8 cellular contexts compared by ENCODE assay signal in the genomic region with DNA sequence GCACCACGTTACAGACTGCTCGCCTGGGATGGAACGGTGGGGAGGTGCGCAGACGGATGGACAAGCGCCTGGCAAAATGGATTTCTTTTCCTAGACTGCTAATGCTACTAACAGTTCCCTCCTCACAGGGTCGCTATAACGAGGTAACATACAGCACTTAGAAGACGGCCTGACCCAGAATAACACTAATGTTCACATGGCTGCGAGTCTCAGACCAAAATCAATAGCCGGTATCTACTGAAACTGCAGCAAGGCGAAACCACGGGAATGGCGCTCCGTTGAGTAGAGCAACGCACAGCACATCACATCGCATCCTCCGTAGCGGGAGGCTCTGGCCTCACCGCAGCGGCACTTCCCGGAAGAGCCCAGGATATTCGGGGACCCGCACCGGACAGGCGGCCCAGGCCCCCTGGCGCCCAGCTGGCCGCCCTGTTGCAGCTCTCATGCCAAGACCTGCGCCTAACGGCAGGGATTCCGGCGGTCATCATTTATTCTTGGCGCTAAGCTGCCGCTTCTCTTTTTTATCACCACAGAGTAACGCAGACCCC. TPM values are rescaled to one million over a fixed set of nuclear protein-coding genes. Genes with fewer than 3 reads are reported as not detected.
DNase-seq lines count a peak whose midpoint lies in the region; ATAC-seq, FAIRE-seq and TF ChIP-seq lines count a peak whose summit lies in the region.

No MANE protein-coding gene starts in this region.

- H2AFZ ChIP-seq in HepG2 (ENCODE audit: low read length) = no peak overlapping the region

- 6% methylated on average over 7 of the region's 35 CpGs for WGBS in HepG2 (ENCODE audit: low lambda C conversion rate)

- TF ChIP-seq EP300 in HepG2 (IDR thresholded peaks at IDR 0.05; ENCODE audit: low read depth in 2 of 2, low read length in 2 of 2) (no peak), HepG2 (CRISPR knock-in tag; IDR thresholded peaks at IDR 0.05; ENCODE audit: borderline replicate concordance) (no peak)

- no peak for TF ChIP-seq RAD21 in HepG2 (CRISPR knock-in tag; IDR thresholded peaks at IDR 0.05)

- TF ChIP-seq CTCF in GM10248 (IDR thresholded peaks at IDR 0.05; ENCODE audit: control extremely low read depth, extremely low read depth, low read depth, missing control alignments) (peak; percentile 7), HepG2 (CRISPR knock-in tag; IDR thresholded peaks at IDR 0.05) (no peak; the same call in 1 of the 2 replicates)

- peak; percentile 31 for ATAC-seq in GM21526 (IDR thresholded peaks at IDR 0.05; ENCODE audit: low FRiP score, unreplicated experiment)
- ATAC-seq in HepG2 = peak; percentile 86

- H3K27ac ChIP-seq in HUES48 (ENCODE audit: low read depth, low read length) (no peak overlapping the region), HepG2 (ENCODE audit: extremely low read length, insufficient read depth, low read length) (peak overlapping the region; percentile 74)

- TSS peak; percentile 60 for BruUV-seq in HepG2 (replicated peaks; lab: Mats Ljungman, UMichigan)

- no peak; a peak in 1 of 4 replicates for TF ChIP-seq POLR2A in HepG2 (IDR thresholded peaks at IDR 0.05; ENCODE audit: insufficient read depth in 1 of 2, low read depth in 2 of 2, low read length in 2 of 2)

- H3K9ac ChIP-seq in HUES48 (ENCODE audit: low read depth, low read length) = no peak overlapping the region
- H3K9ac ChIP-seq in HepG2 (ENCODE audit: insufficient read depth, low read depth, low read length) = peak overlapping the region; percentile 77

- DNase-seq in GM10248 (ENCODE audit: extremely low spot score) (peak; percentile 45), T-helper 2 cell (peak in 3 of 5 experiments; percentile 17 to 63 (median 37)), cerebellum (ENCODE audit: low spot score) (peak; percentile 56), HepG2 (ENCODE audit: low spot score) (peak; percentile 48), dedifferentiated amniotic fluid mesenchymal stem cell (ENCODE audit: extremely low spot score) (no peak)
- peak; percentile 4 for DNase-seq in stimulated activated CD8-positive, alpha-beta memory T cell treated with anti-CD3 and anti-CD28 coated beads, Interleukin-7, amount 100 ng/mL, for 24 hours (ENCODE audit: low read depth)

- H3K27me3 ChIP-seq in HUES48 (ENCODE audit: control insufficient read depth, insufficient read depth, low read length) (peaks cover 13% of the 10 kb centered on the region), HepG2 (ENCODE audit: control insufficient read depth in 1 of 2, insufficient read depth in 2 of 2, low read length in 2 of 2) (no peaks in the 10 kb centered on the region)

- in situ Hi-C loops in HepG2 (cut with HindIII; ENCODE audit: extremely low pct_ligation_motif_present, low pct_unique_long_range_greater_than_20kb) = no loop called here

- peaks cover 20% of the 10 kb centered on the region for H3K79me2 ChIP-seq in HepG2 (ENCODE audit: insufficient read depth, low read length)

- H3K9me3 ChIP-seq in HUES48 (ENCODE audit: control insufficient read depth, insufficient read depth, low read length) (no peaks in the 10 kb centered on the region), HepG2 (ENCODE audit: low read length) (no peaks in the 10 kb centered on the region)

- POLR2A ChIA-PET in GM10248 (lab: Yijun Ruan, JAX) = no interaction called here
- POLR2A ChIA-PET in HepG2 (lab: Yijun Ruan, JAX) = interaction anchor here (0.7 to 2.2 kb wide), 7 partner anchors 10 to 344 kb away, joined by 3 to 17 read pairs (median 5); partner anchors contain the start of genes DYRK1A and VPS26C

- H3K4me1 ChIP-seq in HUES48 (ENCODE audit: control insufficient read depth, insufficient read depth, low read length) (0 out of 2 replicates have a peak, but pooled peaks cover 5% of the 10 kb centered on the region), HepG2 (ENCODE audit: insufficient read depth, low read length) (peaks cover 21% of the 10 kb centered on the region)

- peak; percentile 60 for FAIRE-seq in HepG2 (lab: Jason Lieb, UNC)

- H3K36me3 ChIP-seq in HUES48 (ENCODE audit: control insufficient read depth, insufficient read depth, low read length) (peaks cover 25% of the 10 kb centered on the region), HepG2 (replicated peaks in 1 of 2; ENCODE audit: control insufficient read depth in 1 of 2, insufficient read depth in 2 of 2, low read length in 2 of 2) (peaks cover 2 to 14% of the 10 kb centered on the region in 2 experiments; a peak in 3 of 5 replicates)

- H3K4me2 ChIP-seq in HepG2 (ENCODE audit: low read depth, low read length) = peak overlapping the region; percentile 90

- intact Hi-C loops in HepG2 (cut with micrococcal nuclease; ENCODE audit: unreplicated experiment) = loop anchor here (2.0 to 5.0 kb wide), 3 partner anchors 14 to 147 kb away; partner anchors contain the start of gene DYRK1A

- H3K4me3 ChIP-seq in HUES48 (ENCODE audit: low read depth, low read length) (peak overlapping the region; percentile 58), HepG2 (replicated peaks in 1 of 3; ENCODE audit: insufficient read depth in 1 of 3, low read depth in 2 of 3, low read length in 3 of 3) (peak overlapping the region; percentile 66 to 78 (median 67))

- CTCF ChIA-PET in GM10248 (lab: Yijun Ruan, JAX) = interaction anchor here (0.7 to 4.3 kb wide), 7 partner anchors 11 to 237 kb away, joined by 3 to 22 read pairs (median 5); no protein-coding TSS in a partner anchor
- CTCF ChIA-PET in HepG2 (lab: Yijun Ruan, JAX; ENCODE audit: low intra/inter-chr PET ratio, low total read pairs) = no interaction called here

- H4K20me1 ChIP-seq in HepG2 (ENCODE audit: insufficient read depth, low read length) = no peaks in the 10 kb centered on the region

TF ChIP-seq in HepG2, 621 proteins besides CTCF, POLR2A, EP300 and RAD21 (continues in another document):
- TF ChIP-seq, protein P1, sequence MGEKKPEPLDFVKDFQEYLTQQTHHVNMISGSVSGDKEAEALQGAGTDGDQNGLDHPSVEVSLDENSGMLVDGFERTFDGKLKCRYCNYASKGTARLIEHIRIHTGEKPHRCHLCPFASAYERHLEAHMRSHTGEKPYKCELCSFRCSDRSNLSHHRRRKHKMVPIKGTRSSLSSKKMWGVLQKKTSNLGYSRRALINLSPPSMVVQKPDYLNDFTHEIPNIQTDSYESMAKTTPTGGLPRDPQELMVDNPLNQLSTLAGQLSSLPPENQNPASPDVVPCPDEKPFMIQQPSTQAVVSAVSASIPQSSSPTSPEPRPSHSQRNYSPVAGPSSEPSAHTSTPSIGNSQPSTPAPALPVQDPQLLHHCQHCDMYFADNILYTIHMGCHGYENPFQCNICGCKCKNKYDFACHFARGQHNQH (CRISPR knock-in tag; IDR thresholded peaks at IDR 0.05) = no peak
- TF ChIP-seq ZNF570 (CRISPR knock-in tag; IDR thresholded peaks at IDR 0.05; ENCODE audit: borderline replicate concordance) = no peak
- TF ChIP-seq HOXA7 (CRISPR knock-in tag; IDR thresholded peaks at IDR 0.05) = no peak
- TF ChIP-seq ZNF567 (CRISPR knock-in tag; IDR thresholded peaks at IDR 0.05; ENCODE audit: borderline replicate concordance) = 0 out of 2 replicates have a peak, but pooled peaks have one; percentile 91
- peak; percentile 34; the same call in 1 of the 2 replicates for TF ChIP-seq GABPA (IDR thresholded peaks at IDR 0.05; ENCODE audit: low read depth, low read length)
- TF ChIP-seq GABPA (CRISPR knock-in tag; IDR thresholded peaks at IDR 0.05; ENCODE audit: low read depth) = no peak
- TF ChIP-seq ZNF24 (IDR thresholded peaks at IDR 0.05) = no peak
- TF ChIP-seq ZNF260 (CRISPR knock-in tag; IDR thresholded peaks at IDR 0.05; ENCODE audit: borderline replicate concordance, low read depth) = no peak
- no peak for TF ChIP-seq ZNF660 (CRISPR knock-in tag; IDR thresholded peaks at IDR 0.05; ENCODE audit: borderline replicate concordance, low read depth)
- TF ChIP-seq NFE2 (CRISPR knock-in tag; IDR thresholded peaks at IDR 0.05) = no peak
- no peak for TF ChIP-seq ETV5 (CRISPR knock-in tag; IDR thresholded peaks at IDR 0.05; ENCODE audit: borderline replicate concordance)
- no peak for TF ChIP-seq ETS1 (CRISPR knock-in tag; IDR thresholded peaks at IDR 0.05)
- no peak for TF ChIP-seq RFXAP (CRISPR knock-in tag; IDR thresholded peaks at IDR 0.05; ENCODE audit: borderline replicate concordance)
- TF ChIP-seq SPEN (CRISPR knock-in tag; IDR thresholded peaks at IDR 0.05; ENCODE audit: low read depth) = no peak

RNA-seq across cellular contexts. Expression of gene VPS26C, which starts 46.6 kb away (rescaled TPM):
- 44.1 TPM for total RNA-seq in cerebellum
- total RNA-seq in HepG2 (2016; rRNA removed; fragmentation: Illumina TruSeq; extraction: Trizol) = 39.7 and 54.6 TPM in 2 replicates
- 13.7 and 15.5 TPM in 2 replicates for total RNA-seq in HepG2 (2016; cell fraction: cytosol; rRNA removed; fragmentation: Illumina TruSeq; extraction: Trizol; ENCODE audit: low read depth)
- total RNA-seq in HepG2 (2016; cell fraction: insoluble cytoplasmic fraction; rRNA removed; fragmentation: Illumina TruSeq; extraction: Trizol) = 42.0 and 53.2 TPM in 2 replicates
- 29.4 and 31.5 TPM in 2 replicates for total RNA-seq in HepG2 (2016; cell fraction: membrane; rRNA removed; fragmentation: Illumina TruSeq; extraction: Trizol)
- 24.9 and 25.4 TPM in 2 replicates for total RNA-seq in HepG2 (2016; cell fraction: nucleus; rRNA removed; fragmentation: Illumina TruSeq; extraction: Trizol)
- 30.3 and 33.0 TPM in 2 replicates for polyA plus RNA-seq in HepG2 (2011; rRNA removed)
- polyA plus RNA-seq in HepG2 (2011; cell fraction: cytosol; rRNA removed) = 29.6 and 33.2 TPM in 2 replicates
- polyA plus RNA-seq in HepG2 (2011; cell fraction: nucleus; rRNA removed) = 22.0 and 27.5 TPM in 2 replicates
- 26.9 and 29.8 TPM in 2 replicates for polyA plus RNA-seq in HepG2 (2012)
- 13.6 and 14.5 TPM in 2 replicates for polyA plus RNA-seq in HepG2 (2016; cell fraction: cytosol; fragmentation: Illumina TruSeq; extraction: Trizol; ENCODE audit: low read depth)
- 50.1 and 51.4 TPM in 2 replicates for polyA plus RNA-seq in HepG2 (2016; cell fraction: insoluble cytoplasmic fraction; fragmentation: Illumina TruSeq; extraction: Trizol; ENCODE audit: low read depth)
- polyA plus RNA-seq in HepG2 (2016; cell fraction: membrane; fragmentation: Illumina TruSeq; extraction: Trizol; ENCODE audit: low read depth) = 23.9 and 24.7 TPM in 2 replicates
- 25.4 and 29.7 TPM in 2 replicates for polyA plus RNA-seq in HepG2 (2016; cell fraction: nucleus; fragmentation: Illumina TruSeq; extraction: Trizol; ENCODE audit: insufficient read depth, low read depth)
- polyA minus RNA-seq in HepG2 (2011; rRNA and poly(A)+ RNA removed; ENCODE audit: low replicate concordance) = 23.9 and 31.1 TPM in 2 replicates
- polyA minus RNA-seq in HepG2 (2011; cell fraction: cytosol; rRNA and poly(A)+ RNA removed) = 21.5 and 24.4 TPM in 2 replicates
- 38.5 and 44.3 TPM in 2 replicates for polyA minus RNA-seq in HepG2 (2011; cell fraction: nucleus; rRNA and poly(A)+ RNA removed)
